Comparison of ENCODE assay signal across 1 cellular context in the genomic region with DNA sequence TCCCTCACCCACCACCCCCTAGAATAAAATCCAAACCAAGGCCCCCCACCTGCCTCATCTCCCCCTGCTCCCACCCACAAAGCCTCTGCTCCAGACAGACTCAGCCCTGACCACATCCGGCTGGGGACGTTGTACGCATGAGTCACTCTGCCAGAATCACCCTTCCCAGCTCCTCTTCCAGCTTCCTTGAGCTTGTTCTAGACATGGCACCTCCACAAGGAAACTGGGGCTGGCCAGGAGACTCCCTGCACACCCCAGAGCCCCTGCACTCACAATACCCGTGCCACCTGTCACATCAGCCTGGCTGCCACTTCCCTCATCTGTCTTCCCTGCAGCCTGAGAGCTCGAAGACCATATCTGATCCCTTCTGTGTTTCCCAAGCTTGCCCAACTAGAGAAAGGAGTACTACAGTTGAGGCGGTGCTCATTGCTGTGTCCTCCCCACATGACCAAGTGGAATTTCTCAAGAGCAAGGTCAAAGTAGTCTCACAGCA.
TF ChIP-seq lines count a peak whose summit lies in the region.

No MANE protein-coding gene starts in this region.

TF ChIP-seq in K562, 482 proteins besides CTCF, POLR2A, EP300 and RAD21 (continues in another document):
- TF ChIP-seq, protein P1, sequence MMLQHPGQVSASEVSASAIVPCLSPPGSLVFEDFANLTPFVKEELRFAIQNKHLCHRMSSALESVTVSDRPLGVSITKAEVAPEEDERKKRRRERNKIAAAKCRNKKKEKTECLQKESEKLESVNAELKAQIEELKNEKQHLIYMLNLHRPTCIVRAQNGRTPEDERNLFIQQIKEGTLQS (IDR thresholded peaks at IDR 0.05) = peak; percentile 83
- TF ChIP-seq, protein P1 (CRISPR knock-in tag; conservative IDR thresholded peaks at IDR 0.05) = no peak
- TF ChIP-seq CREM (IDR thresholded peaks at IDR 0.05; ENCODE audit: low read depth) = peak; percentile 30
- TF ChIP-seq NRF1 (conservative IDR thresholded peaks at IDR 0.05 in 1 of 2, IDR thresholded peaks at IDR 0.05 in 1 of 2) = peak; percentile 36 to 38; a peak in 2 of 4 replicates
- TF ChIP-seq CXXC5 (CRISPR knock-in tag; IDR thresholded peaks at IDR 0.05) = peak; percentile 57
- TF ChIP-seq NCOA1 (IDR thresholded peaks at IDR 0.05; ENCODE audit: low read depth) = 0 out of 2 replicates have a peak, but pooled peaks have one; percentile 34
- TF ChIP-seq PTBP1 (IDR thresholded peaks at IDR 0.05; ENCODE audit: low read depth, low read length) = no peak
- TF ChIP-seq JUND (IDR thresholded peaks at IDR 0.05; ENCODE audit: borderline replicate concordance, low read depth, low read length) = peak; percentile 92
- peak; percentile 52; the same call in 1 of the 3 replicates for TF ChIP-seq JUND (tag; IDR thresholded peaks at IDR 0.05; ENCODE audit: borderline replicate concordance, low read depth, low read length)
- TF ChIP-seq, protein P2, sequence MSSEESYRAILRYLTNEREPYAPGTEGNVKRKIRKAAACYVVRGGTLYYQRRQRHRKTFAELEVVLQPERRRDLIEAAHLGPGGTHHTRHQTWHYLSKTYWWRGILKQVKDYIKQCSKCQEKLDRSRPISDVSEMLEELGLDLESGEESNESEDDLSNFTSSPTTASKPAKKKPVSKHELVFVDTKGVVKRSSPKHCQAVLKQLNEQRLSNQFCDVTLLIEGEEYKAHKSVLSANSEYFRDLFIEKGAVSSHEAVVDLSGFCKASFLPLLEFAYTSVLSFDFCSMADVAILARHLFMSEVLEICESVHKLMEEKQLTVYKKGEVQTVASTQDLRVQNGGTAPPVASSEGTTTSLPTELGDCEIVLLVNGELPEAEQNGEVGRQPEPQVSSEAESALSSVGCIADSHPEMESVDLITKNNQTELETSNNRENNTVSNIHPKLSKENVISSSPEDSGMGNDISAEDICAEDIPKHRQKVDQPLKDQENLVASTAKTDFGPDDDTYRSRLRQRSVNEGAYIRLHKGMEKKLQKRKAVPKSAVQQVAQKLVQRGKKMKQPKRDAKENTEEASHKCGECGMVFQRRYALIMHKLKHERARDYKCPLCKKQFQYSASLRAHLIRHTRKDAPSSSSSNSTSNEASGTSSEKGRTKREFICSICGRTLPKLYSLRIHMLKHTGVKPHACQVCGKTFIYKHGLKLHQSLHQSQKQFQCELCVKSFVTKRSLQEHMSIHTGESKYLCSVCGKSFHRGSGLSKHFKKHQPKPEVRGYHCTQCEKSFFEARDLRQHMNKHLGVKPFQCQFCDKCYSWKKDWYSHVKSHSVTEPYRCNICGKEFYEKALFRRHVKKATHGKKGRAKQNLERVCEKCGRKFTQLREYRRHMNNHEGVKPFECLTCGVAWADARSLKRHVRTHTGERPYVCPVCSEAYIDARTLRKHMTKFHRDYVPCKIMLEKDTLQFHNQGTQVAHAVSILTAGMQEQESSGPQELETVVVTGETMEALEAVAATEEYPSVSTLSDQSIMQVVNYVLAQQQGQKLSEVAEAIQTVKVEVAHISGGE (CRISPR knock-in tag; IDR thresholded peaks at IDR 0.05) = 0 out of 6 replicates have a peak, but pooled peaks of 1 of the 3 experiments have one; percentile 30
- peak; percentile 34; the same call in 1 of the 2 replicates for TF ChIP-seq CEBPG (CRISPR knock-in tag; IDR thresholded peaks at IDR 0.05)
- TF ChIP-seq CEBPG (tag; conservative IDR thresholded peaks at IDR 0.05 in 1 of 2, IDR thresholded peaks at IDR 0.05 in 1 of 2) = no peak
- TF ChIP-seq ETV5 (CRISPR knock-in tag; IDR thresholded peaks at IDR 0.05; ENCODE audit: low read depth) = peak; percentile 74; the same call in 1 of the 2 replicates
- TF ChIP-seq OTX1 (CRISPR knock-in tag; IDR thresholded peaks at IDR 0.05) = peak; percentile 42; the same call in 1 of the 2 replicates
- peak; percentile 81 for TF ChIP-seq SMARCA4 (IDR thresholded peaks at IDR 0.05)
- no peak for TF ChIP-seq NR2C1 (IDR thresholded peaks at IDR 0.05)
- TF ChIP-seq NR2C1 (tag; IDR thresholded peaks at IDR 0.05) = 0 out of 2 replicates have a peak, but pooled peaks have one; percentile 25
- no peak for TF ChIP-seq NFE2 (IDR thresholded peaks at IDR 0.05; ENCODE audit: low read depth)
- TF ChIP-seq HDAC2 (IDR thresholded peaks at IDR 0.05) = no peak
- TF ChIP-seq ATF7 (IDR thresholded peaks at IDR 0.05) = no peak
- TF ChIP-seq ELF4 (CRISPR knock-in tag; IDR thresholded peaks at IDR 0.05) = 0 out of 2 replicates have a peak, but pooled peaks have one; percentile 12
- TF ChIP-seq ETS1 (conservative IDR thresholded peaks at IDR 0.05; ENCODE audit: control insufficient read depth, low read depth, low read length) = peak; percentile 64; the same call in 1 of the 2 replicates
- TF ChIP-seq BDP1 (IDR thresholded peaks at IDR 0.05; ENCODE audit: insufficient read depth, insufficient read length) = no peak
- TF ChIP-seq SPI1 (IDR thresholded peaks at IDR 0.05; ENCODE audit: borderline replicate concordance, low read depth, low read length) = no peak
- TF ChIP-seq PHB (CRISPR knock-in tag; IDR thresholded peaks at IDR 0.05) = no peak
- peak; percentile 89 for TF ChIP-seq FOSL1 (tag; conservative IDR thresholded peaks at IDR 0.05)
- TF ChIP-seq, protein P3, sequence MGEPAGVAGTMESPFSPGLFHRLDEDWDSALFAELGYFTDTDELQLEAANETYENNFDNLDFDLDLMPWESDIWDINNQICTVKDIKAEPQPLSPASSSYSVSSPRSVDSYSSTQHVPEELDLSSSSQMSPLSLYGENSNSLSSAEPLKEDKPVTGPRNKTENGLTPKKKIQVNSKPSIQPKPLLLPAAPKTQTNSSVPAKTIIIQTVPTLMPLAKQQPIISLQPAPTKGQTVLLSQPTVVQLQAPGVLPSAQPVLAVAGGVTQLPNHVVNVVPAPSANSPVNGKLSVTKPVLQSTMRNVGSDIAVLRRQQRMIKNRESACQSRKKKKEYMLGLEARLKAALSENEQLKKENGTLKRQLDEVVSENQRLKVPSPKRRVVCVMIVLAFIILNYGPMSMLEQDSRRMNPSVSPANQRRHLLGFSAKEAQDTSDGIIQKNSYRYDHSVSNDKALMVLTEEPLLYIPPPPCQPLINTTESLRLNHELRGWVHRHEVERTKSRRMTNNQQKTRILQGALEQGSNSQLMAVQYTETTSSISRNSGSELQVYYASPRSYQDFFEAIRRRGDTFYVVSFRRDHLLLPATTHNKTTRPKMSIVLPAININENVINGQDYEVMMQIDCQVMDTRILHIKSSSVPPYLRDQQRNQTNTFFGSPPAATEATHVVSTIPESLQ (CRISPR knock-in tag; IDR thresholded peaks at IDR 0.05) = no peak
- TF ChIP-seq NR2C2 (CRISPR knock-in tag; IDR thresholded peaks at IDR 0.05) = no peak
- peak; percentile 46; the same call in 1 of the 2 replicates for TF ChIP-seq NR2C2 (tag; IDR thresholded peaks at IDR 0.05)
- TF ChIP-seq, protein P4, sequence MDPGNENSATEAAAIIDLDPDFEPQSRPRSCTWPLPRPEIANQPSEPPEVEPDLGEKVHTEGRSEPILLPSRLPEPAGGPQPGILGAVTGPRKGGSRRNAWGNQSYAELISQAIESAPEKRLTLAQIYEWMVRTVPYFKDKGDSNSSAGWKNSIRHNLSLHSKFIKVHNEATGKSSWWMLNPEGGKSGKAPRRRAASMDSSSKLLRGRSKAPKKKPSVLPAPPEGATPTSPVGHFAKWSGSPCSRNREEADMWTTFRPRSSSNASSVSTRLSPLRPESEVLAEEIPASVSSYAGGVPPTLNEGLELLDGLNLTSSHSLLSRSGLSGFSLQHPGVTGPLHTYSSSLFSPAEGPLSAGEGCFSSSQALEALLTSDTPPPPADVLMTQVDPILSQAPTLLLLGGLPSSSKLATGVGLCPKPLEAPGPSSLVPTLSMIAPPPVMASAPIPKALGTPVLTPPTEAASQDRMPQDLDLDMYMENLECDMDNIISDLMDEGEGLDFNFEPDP (CRISPR knock-in tag; IDR thresholded peaks at IDR 0.05) = 0 out of 2 replicates have a peak, but pooled peaks have one; percentile 44
- TF ChIP-seq ZNF263 (CRISPR knock-in tag; IDR thresholded peaks at IDR 0.05; ENCODE audit: borderline replicate concordance) = peak; percentile 65; the same call in 1 of the 2 replicates
- peak; percentile 84 for TF ChIP-seq ZNF584 (CRISPR knock-in tag; IDR thresholded peaks at IDR 0.05; ENCODE audit: low read depth)
- TF ChIP-seq PRMT5 (CRISPR knock-in tag; IDR thresholded peaks at IDR 0.05) = no peak
- TF ChIP-seq ZNF384 (IDR thresholded peaks at IDR 0.05; ENCODE audit: low read depth, low read length) = no peak
- peak; percentile 76 for TF ChIP-seq GABPA (tag; conservative IDR thresholded peaks at IDR 0.05; ENCODE audit: low read depth)
- TF ChIP-seq GABPB2 (CRISPR knock-in tag; conservative IDR thresholded peaks at IDR 0.05) = no peak
- peak; percentile 25 for TF ChIP-seq RBBP5 (IDR thresholded peaks at IDR 0.05; ENCODE audit: borderline replicate concordance, insufficient read depth, low read length, poor library complexity, severe bottlenecking)
- peak; percentile 18; the same call in 1 of the 2 replicates for TF ChIP-seq ZNF311 (CRISPR knock-in tag; IDR thresholded peaks at IDR 0.05)
- peak; percentile 50; the same call in 1 of the 2 replicates for TF ChIP-seq JUN (IDR thresholded peaks at IDR 0.05; ENCODE audit: borderline replicate concordance, low read depth, low read length)
- no peak for TF ChIP-seq JUN (CRISPR knock-in tag; IDR thresholded peaks at IDR 0.05; ENCODE audit: borderline replicate concordance)
- TF ChIP-seq ETV1 (tag; conservative IDR thresholded peaks at IDR 0.05; ENCODE audit: low read depth) = peak; percentile 70
- TF ChIP-seq, protein P5, sequence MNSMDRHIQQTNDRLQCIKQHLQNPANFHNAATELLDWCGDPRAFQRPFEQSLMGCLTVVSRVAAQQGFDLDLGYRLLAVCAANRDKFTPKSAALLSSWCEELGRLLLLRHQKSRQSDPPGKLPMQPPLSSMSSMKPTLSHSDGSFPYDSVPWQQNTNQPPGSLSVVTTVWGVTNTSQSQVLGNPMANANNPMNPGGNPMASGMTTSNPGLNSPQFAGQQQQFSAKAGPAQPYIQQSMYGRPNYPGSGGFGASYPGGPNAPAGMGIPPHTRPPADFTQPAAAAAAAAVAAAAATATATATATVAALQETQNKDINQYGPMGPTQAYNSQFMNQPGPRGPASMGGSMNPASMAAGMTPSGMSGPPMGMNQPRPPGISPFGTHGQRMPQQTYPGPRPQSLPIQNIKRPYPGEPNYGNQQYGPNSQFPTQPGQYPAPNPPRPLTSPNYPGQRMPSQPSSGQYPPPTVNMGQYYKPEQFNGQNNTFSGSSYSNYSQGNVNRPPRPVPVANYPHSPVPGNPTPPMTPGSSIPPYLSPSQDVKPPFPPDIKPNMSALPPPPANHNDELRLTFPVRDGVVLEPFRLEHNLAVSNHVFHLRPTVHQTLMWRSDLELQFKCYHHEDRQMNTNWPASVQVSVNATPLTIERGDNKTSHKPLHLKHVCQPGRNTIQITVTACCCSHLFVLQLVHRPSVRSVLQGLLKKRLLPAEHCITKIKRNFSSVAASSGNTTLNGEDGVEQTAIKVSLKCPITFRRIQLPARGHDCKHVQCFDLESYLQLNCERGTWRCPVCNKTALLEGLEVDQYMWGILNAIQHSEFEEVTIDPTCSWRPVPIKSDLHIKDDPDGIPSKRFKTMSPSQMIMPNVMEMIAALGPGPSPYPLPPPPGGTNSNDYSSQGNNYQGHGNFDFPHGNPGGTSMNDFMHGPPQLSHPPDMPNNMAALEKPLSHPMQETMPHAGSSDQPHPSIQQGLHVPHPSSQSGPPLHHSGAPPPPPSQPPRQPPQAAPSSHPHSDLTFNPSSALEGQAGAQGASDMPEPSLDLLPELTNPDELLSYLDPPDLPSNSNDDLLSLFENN (IDR thresholded peaks at IDR 0.05; ENCODE audit: low read depth in 2 of 2, low read length in 2 of 2) = no peak
- no peak for TF ChIP-seq LEF1 (IDR thresholded peaks at IDR 0.05)
- TF ChIP-seq ZBTB17 (CRISPR knock-in tag; IDR thresholded peaks at IDR 0.05) = 0 out of 2 replicates have a peak, but pooled peaks have one; percentile 40
- 0 out of 4 replicates have a peak, but pooled peaks of 1 of the 2 experiments have one; percentile 16 for TF ChIP-seq MNT (conservative IDR thresholded peaks at IDR 0.05)
- peak; percentile 80 for TF ChIP-seq DPF2 (IDR thresholded peaks at IDR 0.05)
- TF ChIP-seq SNAPC5 (CRISPR knock-in tag; IDR thresholded peaks at IDR 0.05) = no peak
- peak; percentile 69; the same call in 1 of the 2 replicates for TF ChIP-seq DMBX1 (CRISPR knock-in tag; IDR thresholded peaks at IDR 0.05; ENCODE audit: borderline replicate concordance)
- TF ChIP-seq ZBTB7A (IDR thresholded peaks at IDR 0.05; ENCODE audit: borderline replicate concordance, control insufficient read depth, low read depth, low read length) = peak; percentile 81
